In the genomic region with DNA sequence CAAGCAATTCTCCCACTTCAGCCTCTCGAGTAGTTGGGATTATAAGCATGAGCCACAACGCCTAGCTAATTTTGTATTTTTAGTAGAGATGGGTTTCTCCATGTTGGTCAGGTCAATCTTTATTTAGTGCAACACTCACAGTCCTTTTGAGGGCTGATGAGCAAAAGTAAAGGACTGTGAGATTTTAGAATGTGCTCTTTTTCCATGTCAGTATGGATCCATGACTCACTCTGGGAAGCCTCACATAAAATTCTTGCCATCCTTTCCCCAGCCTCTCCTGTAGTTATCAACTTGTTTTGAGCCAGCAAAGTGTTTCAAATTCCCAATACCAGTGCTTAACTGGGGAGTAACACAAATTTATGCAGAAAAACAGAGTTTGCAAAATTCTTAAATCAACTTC, we compare ENCODE assay signal across 20 cellular contexts.
"Had no signal": no experiment of that assay in that cellular context is flagged by ENCODE, and none has a peak within 500 bp of the region (broad histone marks: within the 10 kb centered on the region; RNA-seq: fewer than 3 reads in every experiment).

No MANE protein-coding gene starts in this region.

- ATAC-seq: left cardiac atrium; left ventricle myocardium superior; naive thymus-derived CD4-positive, alpha-beta T cell; sciatic nerve had no signal

- H3K36me3 ChIP-seq: colonic mucosa, esophagus squamous epithelium, neutrophil, stomach had no signal

- H3K4me3 ChIP-seq: colonic mucosa, esophagus squamous epithelium, hepatocyte, lung, stomach had no signal

- DNase-seq: colonic mucosa; dermis blood vessel endothelial cell; esophagus squamous epithelium; foreskin melanocyte; head of caudate nucleus; kidney; left cardiac atrium; left ventricle myocardium superior; mesenchymal stem cell; midbrain; naive thymus-derived CD4-positive, alpha-beta T cell; small intestine; stimulated activated CD4-positive, alpha-beta T cell treated with anti-CD3 and anti-CD28 coated beads, Interleukin-12 subunit alpha, Interleukin-12 subunit beta, amount 100 ng/mL, for 4 hours; stimulated activated naive CD4-positive, alpha-beta T cell; stomach; trophoblast cell had no signal

- H3K9me3 ChIP-seq: colonic mucosa, esophagus squamous epithelium, neutrophil had no signal

- H3K4me3 Mint-ChIP-seq: naive thymus-derived CD4-positive, alpha-beta T cell had no signal

- H2AFZ ChIP-seq: hepatocyte had no signal

- H3K4me2 ChIP-seq: hepatocyte had no signal

- H3K4me1 Mint-ChIP-seq: naive thymus-derived CD4-positive, alpha-beta T cell had no signal

- H3K79me2 ChIP-seq: hepatocyte had no signal

- H3K27ac ChIP-seq: colonic mucosa, esophagus squamous epithelium, hepatocyte, neutrophil, stomach had no signal

- H3K4me1 ChIP-seq: colonic mucosa, esophagus squamous epithelium, stomach had no signal

- H3K27ac Mint-ChIP-seq: naive thymus-derived CD4-positive, alpha-beta T cell had no signal

- H3K27me3 ChIP-seq: colonic mucosa, esophagus squamous epithelium, hepatocyte, neutrophil, stomach had no signal
